ENCODE assay signal across 8 cellular contexts in the genomic region with DNA sequence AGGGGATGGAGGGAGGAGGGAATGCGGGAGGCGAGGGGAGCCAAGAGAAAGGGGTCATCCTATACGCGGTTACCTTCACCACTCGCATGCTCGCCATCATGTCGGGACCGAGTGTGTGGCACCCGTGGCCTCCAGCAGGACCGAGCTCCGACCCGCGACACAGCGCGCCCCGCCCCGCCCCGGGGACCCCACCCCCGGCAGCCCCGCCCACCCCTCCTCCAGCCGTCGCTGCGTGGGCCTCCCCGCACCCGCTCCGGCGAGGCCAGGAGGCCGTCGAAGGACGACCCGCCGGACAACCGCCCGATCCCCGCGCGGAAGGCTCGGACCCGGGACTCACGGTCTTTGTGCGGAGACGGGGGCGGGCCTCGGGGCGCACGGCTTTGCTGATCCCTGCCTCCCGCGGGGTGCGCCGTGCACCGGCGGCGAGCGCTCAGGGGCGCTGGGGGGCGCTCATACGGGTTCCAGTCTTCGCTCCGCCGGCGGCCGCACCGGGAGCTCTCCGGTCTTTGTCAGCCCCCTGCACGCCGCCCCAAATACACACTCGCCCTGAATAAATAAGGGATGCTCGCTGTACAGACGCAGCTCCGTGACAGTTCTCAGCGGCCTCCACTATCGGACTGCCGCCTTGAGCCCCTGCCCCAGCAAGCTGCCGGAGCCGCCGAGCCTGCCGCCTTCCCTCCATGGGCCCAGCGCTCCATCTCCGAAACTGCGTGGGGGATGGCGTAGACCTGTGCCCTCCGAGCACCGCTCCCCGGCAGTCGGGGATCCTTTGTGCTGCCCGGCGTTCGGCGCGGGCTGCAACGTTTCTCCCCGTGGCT. TPM values are rescaled to one million over a fixed set of nuclear protein-coding genes. Genes with fewer than 3 reads are reported as not detected.
DNase-seq lines count a peak whose midpoint lies in the region; ATAC-seq, FAIRE-seq and TF ChIP-seq lines count a peak whose summit lies in the region.

A gene (minus strand): TSS at position 161 of the 818 bp plus-strand sequence. CDS start 61 bp downstream, at position 100.

- H3K27me3 ChIP-seq in endodermal cell (ENCODE audit: control insufficient read depth, insufficient read depth, low read length, poor library complexity, severe bottlenecking) = peaks cover 6% of the 10 kb centered on the region

- TF ChIP-seq CTCF in A549 (IDR thresholded peaks at IDR 0.05) (no peak), endodermal cell (conservative IDR thresholded peaks at IDR 0.05) (no peak), mesothelial cell of epicardium (IDR thresholded peaks at IDR 0.05; ENCODE audit: unreplicated experiment) (no peak)

- peaks cover 29% of the 10 kb centered on the region for H3K36me3 Mint-ChIP-seq in activated CD8-positive, alpha-beta memory T cell treated with anti-CD3 and anti-CD28 coated beads, Interleukin-2, amount 10 ng/mL, durations not matched to agents 7 days and 5 days
- H3K36me3 Mint-ChIP-seq in endodermal cell (ENCODE audit: low read depth) (no peaks in the 10 kb centered on the region), mesothelial cell of epicardium (no peaks in the 10 kb centered on the region)

- H3K4me3 Mint-ChIP-seq in activated CD8-positive, alpha-beta memory T cell treated with anti-CD3 and anti-CD28 coated beads, Interleukin-2, amount 10 ng/mL, durations not matched to agents 7 days and 5 days = peak within 1 kb of the TSS; percentile 100
- peak within 1 kb of the TSS; percentile 74 for H3K4me3 Mint-ChIP-seq in endodermal cell
- peak within 1 kb of the TSS; percentile 99 for H3K4me3 Mint-ChIP-seq in mesothelial cell of epicardium

- peak within 1 kb of the TSS; percentile 74 to 89 for H3K27ac ChIP-seq in A549
- H3K27ac ChIP-seq in endodermal cell (ENCODE audit: low read depth, low read length) = peak within 1 kb of the TSS; percentile 95

- H3K4me1 Mint-ChIP-seq in activated CD8-positive, alpha-beta memory T cell treated with anti-CD3 and anti-CD28 coated beads, Interleukin-2, amount 10 ng/mL, durations not matched to agents 7 days and 5 days = peaks cover 30% of the 10 kb centered on the region
- H3K4me1 Mint-ChIP-seq in endodermal cell = peaks cover 5% of the 10 kb centered on the region
- H3K4me1 Mint-ChIP-seq in mesothelial cell of epicardium = peaks cover 20% of the 10 kb centered on the region

- peak; percentile 36 for TF ChIP-seq POLR2A in A549 (IDR thresholded peaks at IDR 0.05; ENCODE audit: low read length)

- no peak for FAIRE-seq in A549 (lab: Jason Lieb, UNC)

- ATAC-seq in A549 (peak; percentile 87 to 93), GM18519 (IDR thresholded peaks at IDR 0.05; ENCODE audit: low FRiP score, unreplicated experiment) (peak; percentile 29), HG03039 (IDR thresholded peaks at IDR 0.05; ENCODE audit: unreplicated experiment) (peak; percentile 54)
- ATAC-seq in activated CD8-positive, alpha-beta memory T cell treated with anti-CD3 and anti-CD28 coated beads, Interleukin-2, amount 10 ng/mL, durations not matched to agents 7 days and 5 days = peak; percentile 79

- 4% methylated on average over 18 of the region's 92 CpGs for WGBS in A549 (ENCODE audit: missing lambda C conversion rate)
- 0 to 1% methylated on average over 35 to 89 of the region's 92 CpGs for WGBS in endodermal cell (ENCODE audit: insufficient coverage in 1 of 2, insufficient read length in 1 of 2), 2 experiments

- DNase-seq in A549 (ENCODE audit: low read depth in 1 of 2, low spot score in 1 of 2) (peak; percentile 76 to 87), NCI-H510A (lab: John Stamatoyannopoulos, UW) (peak; percentile 60), endodermal cell (peak; percentile 80), mesothelial cell of epicardium (ENCODE audit: low spot score in 2 of 2, unreplicated experiment in 2 of 2) (peak; percentile 64 to 70)
- DNase-seq in activated CD8-positive, alpha-beta memory T cell treated with anti-CD3 and anti-CD28 coated beads, Interleukin-2, amount 10 ng/mL, durations not matched to agents 7 days and 5 days = peak; percentile 77
- peak; percentile 77 to 82 for DNase-seq in stimulated activated CD8-positive, alpha-beta memory T cell treated with anti-CD3 and anti-CD28 coated beads, Interleukin-2, amount 100 ng/mL, for 1 hour (ENCODE audit: low read depth in 2 of 2)

- TF ChIP-seq EP300 in A549 (IDR thresholded peaks at IDR 0.05) = no peak

- H3K9ac ChIP-seq in endodermal cell (ENCODE audit: extremely low read depth, low read length, poor library complexity, severe bottlenecking) = peak within 1 kb of the TSS; percentile 44

- no peaks in the 10 kb centered on the region for H3K36me3 ChIP-seq in endodermal cell (ENCODE audit: control insufficient read depth, insufficient read depth, low read length)

- H3K27ac Mint-ChIP-seq in activated CD8-positive, alpha-beta memory T cell treated with anti-CD3 and anti-CD28 coated beads, Interleukin-2, amount 10 ng/mL, durations not matched to agents 7 days and 5 days = peak within 1 kb of the TSS; percentile 98
- peak within 1 kb of the TSS; percentile 85 for H3K27ac Mint-ChIP-seq in endodermal cell
- H3K27ac Mint-ChIP-seq in mesothelial cell of epicardium = peak within 1 kb of the TSS; percentile 93

- no peaks in the 10 kb centered on the region for H3K9me3 Mint-ChIP-seq in activated CD8-positive, alpha-beta memory T cell treated with anti-CD3 and anti-CD28 coated beads, Interleukin-2, amount 10 ng/mL, durations not matched to agents 7 days and 5 days (ENCODE audit: low read depth)
- H3K9me3 Mint-ChIP-seq in endodermal cell (no peaks in the 10 kb centered on the region), mesothelial cell of epicardium (no peaks in the 10 kb centered on the region)

- H3K27me3 Mint-ChIP-seq in activated CD8-positive, alpha-beta memory T cell treated with anti-CD3 and anti-CD28 coated beads, Interleukin-2, amount 10 ng/mL, durations not matched to agents 7 days and 5 days = no peaks in the 10 kb centered on the region
- H3K27me3 Mint-ChIP-seq in endodermal cell (ENCODE audit: insufficient read depth) = peaks cover 20% of the 10 kb centered on the region
- no peaks in the 10 kb centered on the region for H3K27me3 Mint-ChIP-seq in mesothelial cell of epicardium (ENCODE audit: low read depth)

- H3K9me3 ChIP-seq in A549 (no peaks in the 10 kb centered on the region), endodermal cell (ENCODE audit: control insufficient read depth, low read length) (no peaks in the 10 kb centered on the region)

- POLR2A ChIA-PET in A549 (lab: Yijun Ruan, JAX) = interaction anchor here (0.6 to 2.5 kb wide), 5 partner anchors 29 to 79 kb away, joined by 3 to 16 read pairs (median 4); no protein-coding TSS in a partner anchor

- H3K4me3 ChIP-seq in A549 (peak within 1 kb of the TSS; percentile 72), endodermal cell (ENCODE audit: low read length) (peak within 1 kb of the TSS; percentile 84)

- peak within 1 kb of the TSS; percentile 95 for H3K4me2 ChIP-seq in A549

- TF ChIP-seq RAD21 in A549 (conservative IDR thresholded peaks at IDR 0.05 in 1 of 2, IDR thresholded peaks at IDR 0.05 in 1 of 2) = no peak

- CTCF ChIA-PET in A549 (lab: Yijun Ruan, JAX) = interaction anchor here (0.6 to 9.2 kb wide), 67 partner anchors 9 to 1296 kb away, joined by 3 to 318 read pairs (median 5); a partner anchor contains a TSS
- CTCF ChIA-PET in activated CD8-positive, alpha-beta memory T cell treated with anti-CD3 and anti-CD28 coated beads, Interleukin-2, amount 10 ng/mL, durations not matched to agents 7 days and 5 days (lab: Charles Lee) = interaction anchor here (0.6 to 9.3 kb wide), 31 partner anchors 8 to 1038 kb away, joined by 3 to 267 read pairs (median 4); a partner anchor contains a TSS

- H3K4me1 ChIP-seq in A549 (peaks cover 20% of the 10 kb centered on the region), endodermal cell (ENCODE audit: control insufficient read depth, insufficient read depth, low read length) (no peaks in the 10 kb centered on the region)

TF ChIP-seq in A549, 52 proteins besides CTCF, POLR2A, EP300 and RAD21:
- TF ChIP-seq, protein P1, sequence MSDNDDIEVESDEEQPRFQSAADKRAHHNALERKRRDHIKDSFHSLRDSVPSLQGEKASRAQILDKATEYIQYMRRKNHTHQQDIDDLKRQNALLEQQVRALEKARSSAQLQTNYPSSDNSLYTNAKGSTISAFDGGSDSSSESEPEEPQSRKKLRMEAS (IDR thresholded peaks at IDR 0.05) = peak; percentile 57
- TF ChIP-seq ZC3H11A (IDR thresholded peaks at IDR 0.05) (no peak), JUN (IDR thresholded peaks at IDR 0.05) (peak in 1 of 2 experiments; percentile 47; a peak in 2 of 5 replicates), KDM5A (IDR thresholded peaks at IDR 0.05) (peak; percentile 79)
TF ChIP-seq in A549: peak in this region for 3.

RNA-seq across cellular contexts. Expression of the gene that starts here (rescaled TPM):
- polyA plus RNA-seq in A549 (2011; rRNA removed) (14.8 and 17.9 TPM in 2 replicates), A549 (2017; fragmentation: RNase III; extraction: RNeasy Plus Mini Kit Qiagen cat#74134 plus additional on column Dnase treatment) (18.2 to 21.4 TPM (median 18.7 TPM) in 3 replicates)
- polyA plus RNA-seq in A549 (2012; cell fraction: cytosol; rRNA removed) = 19.3 and 21.6 TPM in 2 replicates
- polyA plus RNA-seq in A549 (2012; cell fraction: nucleus; rRNA removed) = 10.2 and 10.9 TPM in 2 replicates
- 26.2 and 34.6 TPM in 2 replicates for polyA minus RNA-seq in A549 (2011; rRNA and poly(A)+ RNA removed)
- total RNA-seq in activated CD8-positive, alpha-beta memory T cell treated with anti-CD3 and anti-CD28 coated beads, Interleukin-2, amount 10 ng/mL, durations not matched to agents 7 days and 5 days = 100 to 1,000 TPM; 245 to 317 TPM
- total RNA-seq in endodermal cell (10 to 100 TPM in 1 of 2 donors, 1 to 10 TPM in 1; 8.1 to 11.3 TPM), mesothelial cell of epicardium (35.5 to 41.4 TPM (median 39.2 TPM) in 3 replicates)
- polyA plus RNA-seq in endodermal cell (2013, experiment 1 of 2) = 64.9 TPM
- 56.6 TPM for polyA plus RNA-seq in endodermal cell (2013, experiment 2 of 2)

Comparison
In these comparisons a context has a peak if more than half of its experiments do, and no peak if none do; other contexts are left out.
1. Peak in every context shown above with its lines: DNase-seq, ATAC-seq, H3K4me3 ChIP-seq and H3K27ac ChIP-seq.
2. ATAC-seq: peak in every context shown above with its lines; median percentile 90 in A549; 79 in activated CD8-positive, alpha-beta memory T cell treated with anti-CD3 and anti-CD28 coated beads, Interleukin-2, amount 10 ng/mL, durations not matched to agents 7 days and 5 days; 54 in HG03039; 29 in GM18519.